Comparison of ENCODE assay signal across 1 cellular context in the genomic region with DNA sequence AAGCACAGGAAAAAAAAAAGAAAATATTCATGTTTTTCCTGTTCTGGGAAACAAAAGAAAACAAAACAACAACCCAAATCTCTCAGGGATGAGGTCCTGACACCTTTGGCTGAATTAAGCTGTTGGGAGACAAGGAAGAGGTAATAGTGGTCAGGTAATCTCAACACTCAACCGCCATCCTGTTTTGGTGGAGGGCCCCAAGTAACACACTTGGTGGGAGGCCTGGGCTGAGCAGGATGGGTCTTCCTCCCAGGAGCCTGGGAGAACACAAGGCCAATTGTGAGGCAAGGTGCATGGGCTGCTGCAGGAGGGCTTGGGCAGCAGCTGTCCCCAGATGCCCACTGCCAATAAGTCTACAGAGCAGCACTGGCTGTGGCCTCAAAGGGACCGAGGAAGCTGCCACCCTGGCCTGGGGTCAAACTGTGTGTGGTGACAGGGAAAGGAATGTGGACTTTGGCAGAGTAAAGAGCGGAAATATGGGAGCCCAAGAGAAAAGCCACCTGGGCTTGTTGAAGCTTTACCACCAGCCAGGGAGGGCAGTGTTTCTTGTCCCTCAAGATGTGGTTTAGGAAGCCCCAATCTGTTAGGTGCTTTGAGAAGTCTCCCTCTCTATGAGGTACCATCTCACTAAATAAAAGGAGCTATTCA.
TF ChIP-seq lines count a peak whose summit lies in the region.

No MANE protein-coding gene starts in this region.

TF ChIP-seq in HepG2, 621 proteins besides CTCF, POLR2A, EP300 and RAD21 (continued from another document and continues in another):
- TF ChIP-seq, protein P1, sequence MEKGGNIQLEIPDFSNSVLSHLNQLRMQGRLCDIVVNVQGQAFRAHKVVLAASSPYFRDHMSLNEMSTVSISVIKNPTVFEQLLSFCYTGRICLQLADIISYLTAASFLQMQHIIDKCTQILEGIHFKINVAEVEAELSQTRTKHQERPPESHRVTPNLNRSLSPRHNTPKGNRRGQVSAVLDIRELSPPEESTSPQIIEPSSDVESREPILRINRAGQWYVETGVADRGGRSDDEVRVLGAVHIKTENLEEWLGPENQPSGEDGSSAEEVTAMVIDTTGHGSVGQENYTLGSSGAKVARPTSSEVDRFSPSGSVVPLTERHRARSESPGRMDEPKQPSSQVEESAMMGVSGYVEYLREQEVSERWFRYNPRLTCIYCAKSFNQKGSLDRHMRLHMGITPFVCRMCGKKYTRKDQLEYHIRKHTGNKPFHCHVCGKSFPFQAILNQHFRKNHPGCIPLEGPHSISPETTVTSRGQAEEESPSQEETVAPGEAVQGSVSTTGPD (CRISPR knock-in tag; IDR thresholded peaks at IDR 0.05), result 0 out of 2 replicates have a peak, but pooled peaks have one; percentile 28
- TF ChIP-seq PHF20 (CRISPR knock-in tag; IDR thresholded peaks at IDR 0.05) (peak; percentile 39), RBFOX2 (IDR thresholded peaks at IDR 0.05; ENCODE audit: low read depth, low read length) (no peak), TBX2 (CRISPR knock-in tag; IDR thresholded peaks at IDR 0.05; ENCODE audit: borderline replicate concordance) (peak; percentile 82), CENPX (CRISPR knock-in tag; IDR thresholded peaks at IDR 0.05) (no peak), ZKSCAN1 (IDR thresholded peaks at IDR 0.05; ENCODE audit: low read length) (no peak), FOXM1 (CRISPR knock-in tag; IDR thresholded peaks at IDR 0.05) (no peak), ZNF777 (CRISPR knock-in tag; IDR thresholded peaks at IDR 0.05) (0 out of 2 replicates have a peak, but pooled peaks have one; percentile 39), ZNF614 (CRISPR knock-in tag; IDR thresholded peaks at IDR 0.05; ENCODE audit: borderline replicate concordance) (peak; percentile 90), FOSL1 (CRISPR knock-in tag; IDR thresholded peaks at IDR 0.05; ENCODE audit: borderline replicate concordance) (no peak), CHCHD3 (CRISPR knock-in tag; IDR thresholded peaks at IDR 0.05) (no peak), DNMT3B (CRISPR knock-in tag; conservative IDR thresholded peaks at IDR 0.05) (no peak), TEF (CRISPR knock-in tag; IDR thresholded peaks at IDR 0.05) (no peak), KLF9 (CRISPR knock-in tag; IDR thresholded peaks at IDR 0.05; ENCODE audit: low read depth) (no peak), PHF5A (CRISPR knock-in tag; IDR thresholded peaks at IDR 0.05; ENCODE audit: low read depth, unreplicated experiment) (no peak), CENPT (CRISPR knock-in tag; IDR thresholded peaks at IDR 0.05; ENCODE audit: low read depth) (no peak), RBM39 (IDR thresholded peaks at IDR 0.05; ENCODE audit: low read depth, low read length, poor library complexity, severe bottlenecking) (no peak), RFXAP (CRISPR knock-in tag; IDR thresholded peaks at IDR 0.05; ENCODE audit: borderline replicate concordance) (peak; percentile 63; the same call in 1 of the 2 replicates), ZUFSP (CRISPR knock-in tag; IDR thresholded peaks at IDR 0.05; ENCODE audit: borderline replicate concordance) (no peak), ZNF7 (CRISPR knock-in tag; IDR thresholded peaks at IDR 0.05) (no peak), MTA1 (CRISPR knock-in tag; IDR thresholded peaks at IDR 0.05; ENCODE audit: borderline replicate concordance) (peak; percentile 98), HNRNPH1 (optimal IDR thresholded peaks at IDR 0.05; ENCODE audit: low read depth, low read length) (no peak), KDM2A (CRISPR knock-in tag; IDR thresholded peaks at IDR 0.05; ENCODE audit: borderline replicate concordance, low read depth) (peak; percentile 32), ZBTB38 (CRISPR knock-in tag; IDR thresholded peaks at IDR 0.05) (no peak; the same call in 1 of the 2 replicates), WIZ (CRISPR knock-in tag; IDR thresholded peaks at IDR 0.05) (no peak; the same call in 1 of the 2 replicates), ZBTB42 (CRISPR knock-in tag; IDR thresholded peaks at IDR 0.05) (peak; percentile 87), MTA3 (CRISPR knock-in tag; IDR thresholded peaks at IDR 0.05) (no peak), THYN1 (CRISPR knock-in tag; IDR thresholded peaks at IDR 0.05; ENCODE audit: borderline replicate concordance, low read depth) (no peak), PLSCR1 (CRISPR knock-in tag; IDR thresholded peaks at IDR 0.05; ENCODE audit: borderline replicate concordance) (no peak), HIVEP1 (CRISPR knock-in tag; IDR thresholded peaks at IDR 0.05) (0 out of 2 replicates have a peak, but pooled peaks have one; percentile 23), NFE2L2 (IDR thresholded peaks at IDR 0.05; ENCODE audit: low read length) (no peak), MXD3 (CRISPR knock-in tag; IDR thresholded peaks at IDR 0.05) (no peak), HNF4G (IDR thresholded peaks at IDR 0.05; ENCODE audit: borderline replicate concordance, low read depth, low read length) (peak; percentile 97), HNF4G (CRISPR knock-in tag; IDR thresholded peaks at IDR 0.05; ENCODE audit: borderline replicate concordance, low read depth) (peak; percentile 93), ZFP1 (CRISPR knock-in tag; IDR thresholded peaks at IDR 0.05) (no peak), YEATS2 (CRISPR knock-in tag; IDR thresholded peaks at IDR 0.05; ENCODE audit: borderline replicate concordance) (no peak), HNRNPUL1 (IDR thresholded peaks at IDR 0.05; ENCODE audit: low read depth, low read length) (no peak), ISL2 (CRISPR knock-in tag; IDR thresholded peaks at IDR 0.05) (peak; percentile 89), MXD4 (CRISPR knock-in tag; IDR thresholded peaks at IDR 0.05) (no peak), ETV6 (CRISPR knock-in tag; conservative IDR thresholded peaks at IDR 0.05) (no peak), HMGXB4 (CRISPR knock-in tag; IDR thresholded peaks at IDR 0.05; ENCODE audit: borderline replicate concordance in 1 of 2, low read depth in 1 of 2) (peak; percentile 52 to 72; a peak in 3 of 4 replicates), HNRNPL (IDR thresholded peaks at IDR 0.05; ENCODE audit: low read depth, low read length) (peak; percentile 100)
- TF ChIP-seq, protein P2, sequence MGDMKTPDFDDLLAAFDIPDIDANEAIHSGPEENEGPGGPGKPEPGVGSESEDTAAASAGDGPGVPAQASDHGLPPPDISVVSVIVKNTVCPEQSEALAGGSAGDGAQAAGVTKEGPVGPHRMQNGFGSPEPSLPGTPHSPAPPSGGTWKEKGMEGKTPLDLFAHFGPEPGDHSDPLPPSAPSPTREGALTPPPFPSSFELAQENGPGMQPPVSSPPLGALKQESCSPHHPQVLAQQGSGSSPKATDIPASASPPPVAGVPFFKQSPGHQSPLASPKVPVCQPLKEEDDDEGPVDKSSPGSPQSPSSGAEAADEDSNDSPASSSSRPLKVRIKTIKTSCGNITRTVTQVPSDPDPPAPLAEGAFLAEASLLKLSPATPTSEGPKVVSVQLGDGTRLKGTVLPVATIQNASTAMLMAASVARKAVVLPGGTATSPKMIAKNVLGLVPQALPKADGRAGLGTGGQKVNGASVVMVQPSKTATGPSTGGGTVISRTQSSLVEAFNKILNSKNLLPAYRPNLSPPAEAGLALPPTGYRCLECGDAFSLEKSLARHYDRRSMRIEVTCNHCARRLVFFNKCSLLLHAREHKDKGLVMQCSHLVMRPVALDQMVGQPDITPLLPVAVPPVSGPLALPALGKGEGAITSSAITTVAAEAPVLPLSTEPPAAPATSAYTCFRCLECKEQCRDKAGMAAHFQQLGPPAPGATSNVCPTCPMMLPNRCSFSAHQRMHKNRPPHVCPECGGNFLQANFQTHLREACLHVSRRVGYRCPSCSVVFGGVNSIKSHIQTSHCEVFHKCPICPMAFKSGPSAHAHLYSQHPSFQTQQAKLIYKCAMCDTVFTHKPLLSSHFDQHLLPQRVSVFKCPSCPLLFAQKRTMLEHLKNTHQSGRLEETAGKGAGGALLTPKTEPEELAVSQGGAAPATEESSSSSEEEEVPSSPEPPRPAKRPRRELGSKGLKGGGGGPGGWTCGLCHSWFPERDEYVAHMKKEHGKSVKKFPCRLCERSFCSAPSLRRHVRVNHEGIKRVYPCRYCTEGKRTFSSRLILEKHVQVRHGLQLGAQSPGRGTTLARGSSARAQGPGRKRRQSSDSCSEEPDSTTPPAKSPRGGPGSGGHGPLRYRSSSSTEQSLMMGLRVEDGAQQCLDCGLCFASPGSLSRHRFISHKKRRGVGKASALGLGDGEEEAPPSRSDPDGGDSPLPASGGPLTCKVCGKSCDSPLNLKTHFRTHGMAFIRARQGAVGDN (CRISPR knock-in tag; IDR thresholded peaks at IDR 0.05), result peak; percentile 91
- TF ChIP-seq, protein P3, sequence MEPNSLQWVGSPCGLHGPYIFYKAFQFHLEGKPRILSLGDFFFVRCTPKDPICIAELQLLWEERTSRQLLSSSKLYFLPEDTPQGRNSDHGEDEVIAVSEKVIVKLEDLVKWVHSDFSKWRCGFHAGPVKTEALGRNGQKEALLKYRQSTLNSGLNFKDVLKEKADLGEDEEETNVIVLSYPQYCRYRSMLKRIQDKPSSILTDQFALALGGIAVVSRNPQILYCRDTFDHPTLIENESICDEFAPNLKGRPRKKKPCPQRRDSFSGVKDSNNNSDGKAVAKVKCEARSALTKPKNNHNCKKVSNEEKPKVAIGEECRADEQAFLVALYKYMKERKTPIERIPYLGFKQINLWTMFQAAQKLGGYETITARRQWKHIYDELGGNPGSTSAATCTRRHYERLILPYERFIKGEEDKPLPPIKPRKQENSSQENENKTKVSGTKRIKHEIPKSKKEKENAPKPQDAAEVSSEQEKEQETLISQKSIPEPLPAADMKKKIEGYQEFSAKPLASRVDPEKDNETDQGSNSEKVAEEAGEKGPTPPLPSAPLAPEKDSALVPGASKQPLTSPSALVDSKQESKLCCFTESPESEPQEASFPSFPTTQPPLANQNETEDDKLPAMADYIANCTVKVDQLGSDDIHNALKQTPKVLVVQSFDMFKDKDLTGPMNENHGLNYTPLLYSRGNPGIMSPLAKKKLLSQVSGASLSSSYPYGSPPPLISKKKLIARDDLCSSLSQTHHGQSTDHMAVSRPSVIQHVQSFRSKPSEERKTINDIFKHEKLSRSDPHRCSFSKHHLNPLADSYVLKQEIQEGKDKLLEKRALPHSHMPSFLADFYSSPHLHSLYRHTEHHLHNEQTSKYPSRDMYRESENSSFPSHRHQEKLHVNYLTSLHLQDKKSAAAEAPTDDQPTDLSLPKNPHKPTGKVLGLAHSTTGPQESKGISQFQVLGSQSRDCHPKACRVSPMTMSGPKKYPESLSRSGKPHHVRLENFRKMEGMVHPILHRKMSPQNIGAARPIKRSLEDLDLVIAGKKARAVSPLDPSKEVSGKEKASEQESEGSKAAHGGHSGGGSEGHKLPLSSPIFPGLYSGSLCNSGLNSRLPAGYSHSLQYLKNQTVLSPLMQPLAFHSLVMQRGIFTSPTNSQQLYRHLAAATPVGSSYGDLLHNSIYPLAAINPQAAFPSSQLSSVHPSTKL (CRISPR knock-in tag; IDR thresholded peaks at IDR 0.05), result peak; percentile 98
- TF ChIP-seq, protein P4, sequence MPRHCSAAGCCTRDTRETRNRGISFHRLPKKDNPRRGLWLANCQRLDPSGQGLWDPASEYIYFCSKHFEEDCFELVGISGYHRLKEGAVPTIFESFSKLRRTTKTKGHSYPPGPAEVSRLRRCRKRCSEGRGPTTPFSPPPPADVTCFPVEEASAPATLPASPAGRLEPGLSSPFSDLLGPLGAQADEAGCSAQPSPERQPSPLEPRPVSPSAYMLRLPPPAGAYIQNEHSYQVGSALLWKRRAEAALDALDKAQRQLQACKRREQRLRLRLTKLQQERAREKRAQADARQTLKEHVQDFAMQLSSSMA (CRISPR knock-in tag; IDR thresholded peaks at IDR 0.05), result peak; percentile 69; the same call in 1 of the 2 replicates
- TF ChIP-seq, protein P5, sequence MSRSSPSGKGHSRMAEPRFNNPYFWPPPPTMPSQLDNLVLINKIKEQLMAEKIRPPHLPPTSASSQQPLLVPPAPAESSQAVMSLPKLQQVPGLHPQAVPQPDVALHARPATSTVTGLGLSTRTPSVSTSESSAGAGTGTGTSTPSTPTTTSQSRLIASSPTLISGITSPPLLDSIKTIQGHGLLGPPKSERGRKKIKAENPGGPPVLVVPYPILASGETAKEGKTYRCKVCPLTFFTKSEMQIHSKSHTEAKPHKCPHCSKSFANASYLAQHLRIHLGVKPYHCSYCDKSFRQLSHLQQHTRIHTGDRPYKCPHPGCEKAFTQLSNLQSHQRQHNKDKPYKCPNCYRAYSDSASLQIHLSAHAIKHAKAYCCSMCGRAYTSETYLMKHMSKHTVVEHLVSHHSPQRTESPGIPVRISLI (CRISPR knock-in tag; IDR thresholded peaks at IDR 0.05; ENCODE audit: borderline replicate concordance), result peak; percentile 63; the same call in 1 of the 2 replicates
